Comparison of ENCODE assay signal across 9 cellular contexts in the genomic region with DNA sequence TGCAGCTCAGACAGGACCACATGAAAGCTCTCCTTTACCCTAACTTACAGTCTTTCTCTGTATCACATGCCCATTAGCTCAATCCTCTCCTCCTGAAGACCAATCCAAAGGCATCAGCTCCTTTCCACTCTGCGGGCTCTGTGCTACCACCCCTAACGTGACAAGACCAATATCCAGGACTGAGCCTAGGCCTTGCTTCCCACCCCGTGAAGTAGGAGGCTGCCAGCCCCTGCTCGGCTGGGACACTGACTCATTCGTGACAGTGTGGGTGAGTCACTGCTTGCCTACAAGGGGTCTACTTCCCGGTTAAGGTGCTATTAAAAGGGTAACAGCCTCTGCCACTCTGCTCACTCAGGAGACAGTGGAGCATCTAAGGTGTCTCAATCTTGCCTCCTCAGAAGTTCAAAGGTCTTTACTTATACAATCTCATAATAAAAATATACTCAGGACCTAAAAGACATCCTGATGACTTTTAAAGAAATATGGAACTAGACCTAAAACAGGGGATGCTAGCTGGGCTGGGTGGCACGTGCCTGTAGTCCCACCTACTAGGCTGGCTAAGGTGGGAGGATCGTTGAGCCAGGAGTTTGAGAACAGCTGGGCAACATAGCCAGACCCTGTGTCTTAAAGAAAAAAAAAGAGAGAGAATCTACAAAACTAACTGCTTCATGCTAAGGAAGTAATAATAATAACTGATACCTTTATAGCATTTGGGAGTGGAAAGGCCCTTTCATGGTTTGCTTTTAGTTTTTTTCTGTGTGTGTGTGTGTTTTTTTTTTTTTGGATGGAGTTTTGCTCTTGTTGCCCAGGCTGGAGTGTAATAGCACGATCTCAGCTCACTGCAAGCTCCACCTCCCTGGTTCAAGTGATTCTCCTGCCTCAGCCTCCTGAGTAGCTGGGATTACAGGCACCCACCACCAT. TPM values are rescaled to one million over a fixed set of nuclear protein-coding genes. Genes with fewer than 3 reads are reported as not detected.
DNase-seq lines count a peak whose midpoint lies in the region; ATAC-seq and FAIRE-seq lines count a peak whose summit lies in the region.
"Had no signal": no experiment of that assay in that cellular context is flagged by ENCODE, and none has a peak within 500 bp of the region (broad histone marks: within the 10 kb centered on the region; RNA-seq: fewer than 3 reads in every experiment).

No MANE protein-coding gene starts in this region.

- DNase-seq in Right ventricle myocardium superior (no peak), Right ventricle myocardium inferior (ENCODE audit: missing footprints) (no peak), kidney glomerular epithelial cell (lab: John Stamatoyannopoulos, UW) (peak; percentile 82), urothelium cell line (ENCODE audit: low spot score) (peak; percentile 77)
- peak; percentile 10 for DNase-seq in activated T-helper 9 cell treated with anti-CD3 and anti-CD28 coated beads, Interleukin-2, amount 50 U/mL, for 16 hours (ENCODE audit: low read depth)
- DNase-seq in activated CD4-positive, CD25-positive, alpha-beta regulatory T cell treated with anti-CD3 and anti-CD28 coated beads, Interleukin-2, amount 50 U/mL, for 72 hours = no peak
- DNase-seq: Karpas-422 had no signal

- ATAC-seq in Right ventricle myocardium superior (ENCODE audit: poor library complexity) = peak; percentile 5
- no peak for ATAC-seq in Right ventricle myocardium inferior
- ATAC-seq in HG03378 (IDR thresholded peaks at IDR 0.05; ENCODE audit: unreplicated experiment) = no peak
- ATAC-seq in HG02973 (IDR thresholded peaks at IDR 0.05; ENCODE audit: unreplicated experiment) = no peak

- FAIRE-seq in urothelium cell line (lab: Jason Lieb, UNC) = no peak

- intact Hi-C loops in Right ventricle myocardium superior (cut with DNase I) = loop anchor here (5.0 kb wide), 1 partner anchor 101 kb away; no protein-coding TSS in a partner anchor
- intact Hi-C loops in Right ventricle myocardium inferior (cut with DNase I) = loop anchor here (2.0 kb wide), 1 partner anchor 101 kb away; no protein-coding TSS in a partner anchor

RNA-seq across cellular contexts. Expression of a gene that starts 55.0 kb away (rescaled TPM):
- 3.6 TPM for total RNA-seq in Right ventricle myocardium superior
- 6.1 TPM for total RNA-seq in Right ventricle myocardium inferior

Comparison
In these comparisons a context has a peak if more than half of its experiments do, and no peak if none do; other contexts are left out.
1. DNase-seq: peak in activated T-helper 9 cell treated with anti-CD3 and anti-CD28 coated beads, Interleukin-2, amount 50 U/mL, for 16 hours (single experiment), kidney glomerular epithelial cell (single experiment) and urothelium cell line (single experiment); none in Right ventricle myocardium superior (single experiment), Right ventricle myocardium inferior (single experiment) and activated CD4-positive, CD25-positive, alpha-beta regulatory T cell treated with anti-CD3 and anti-CD28 coated beads, Interleukin-2, amount 50 U/mL, for 72 hours (single experiment).